ENCODE assay signal across 25 cellular contexts in the genomic region with DNA sequence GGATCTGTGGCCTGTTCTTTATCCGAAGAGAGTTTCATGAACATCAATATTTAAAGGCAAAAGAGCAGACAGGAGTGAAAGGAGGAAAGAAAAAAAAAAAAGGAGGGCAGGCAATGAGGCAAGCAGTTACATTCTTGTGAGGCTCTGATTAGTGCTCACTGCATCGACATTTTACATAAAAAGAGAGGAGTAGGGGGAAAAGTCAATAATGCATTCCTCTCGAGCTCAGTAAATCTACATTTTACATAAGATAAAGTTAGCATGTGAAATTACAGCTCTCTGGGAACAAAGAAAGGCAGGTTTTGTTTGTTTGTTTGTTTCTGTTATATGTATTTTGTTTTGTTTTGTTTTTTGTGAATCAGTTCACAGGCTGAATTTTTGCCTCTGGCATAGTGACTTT.
DNase-seq lines count a peak whose midpoint lies in the region; ATAC-seq, FAIRE-seq and TF ChIP-seq lines count a peak whose summit lies in the region.
"Had no signal": no experiment of that assay in that cellular context is flagged by ENCODE, and none has a peak within 500 bp of the region (broad histone marks: within the 10 kb centered on the region; RNA-seq: fewer than 3 reads in every experiment).

No MANE protein-coding gene starts in this region.

- no peak for FAIRE-seq in A549 (lab: Jason Lieb, UNC)
- FAIRE-seq: D721Med, GM12891 had no signal

- TF ChIP-seq EP300 in A549 (IDR thresholded peaks at IDR 0.05), result no peak

- H3K27me3 ChIP-seq in HUES6 (ENCODE audit: control insufficient read depth, insufficient read depth, low read length), result no peaks in the 10 kb centered on the region
- no peaks in the 10 kb centered on the region for H3K27me3 ChIP-seq in endodermal cell (ENCODE audit: control insufficient read depth, insufficient read depth, low read length, poor library complexity, severe bottlenecking)
- H3K27me3 ChIP-seq in neural progenitor cell, result no peaks in the 10 kb centered on the region
- H3K27me3 ChIP-seq: BLaER1 treated with 17β-estradiol and CSF1 and Interleukin-3, amounts not matched to agents 10 nM and 100 nM had no signal

- peak overlapping the region; percentile 92 for H2AFZ ChIP-seq in neural progenitor cell (replicated peaks)
- H2AFZ ChIP-seq: PC-9 had no signal

- TF ChIP-seq RAD21 in A549 (conservative IDR thresholded peaks at IDR 0.05 in 1 of 2, IDR thresholded peaks at IDR 0.05 in 1 of 2), result no peak

- DNase-seq in A549 (ENCODE audit: low read depth in 1 of 2, low spot score in 1 of 2), result no peak
- peak; percentile 13 for DNase-seq in endodermal cell
- no peak for DNase-seq in neural progenitor cell (ENCODE audit: low spot score)
- no peak for DNase-seq in SIG-M5 treated with dmso at 0.1 percent for 504 hours (lab: John Stamatoyannopoulos, UW; ENCODE audit: unreplicated experiment)
- no peak for DNase-seq in GOT3 (lab: John Stamatoyannopoulos, UW)
- no peak for DNase-seq in cardiac septum (ENCODE audit: low spot score)
- DNase-seq: CD8-positive, alpha-beta memory T cell; DMS79 treated with DMSO at 0.1 percent for 48 hours; GF-D8; H7; Karpas-422; MM.1S; NCI-H1092 treated with DMSO at 0.1 percent for 48 hours; NCI-H1694; NCI-H2107; NCI-H2227 treated with DMSO at 0.1 percent for 48 hours; NCI-H524; PC-9; Right ventricle myocardium superior; SK-N-SH had no signal

- H3K4me3 ChIP-seq in A549 (no peak overlapping the region), HUES6 (ENCODE audit: low read depth, low read length) (no peak overlapping the region), endodermal cell (ENCODE audit: low read length) (no peak overlapping the region), neural progenitor cell (no peak overlapping the region)
- H3K4me3 ChIP-seq: BLaER1 treated with 17β-estradiol and CSF1 and Interleukin-3, amounts not matched to agents 10 nM and 100 nM; PC-9 had no signal

- intact Hi-C loops in cardiac septum (cut with DNase I), result loop anchor here (10.0 kb wide), 2 partner anchors 141 to 271 kb away; a partner anchor contains a TSS

- H3K36me3 ChIP-seq in HUES6 (ENCODE audit: control insufficient read depth, insufficient read depth, low read length), result no peaks in the 10 kb centered on the region
- H3K36me3 ChIP-seq in endodermal cell (ENCODE audit: control insufficient read depth, insufficient read depth, low read length), result no peaks in the 10 kb centered on the region
- no peaks in the 10 kb centered on the region for H3K36me3 ChIP-seq in neural progenitor cell
- H3K36me3 ChIP-seq: BLaER1 treated with 17β-estradiol and CSF1 and Interleukin-3, amounts not matched to agents 10 nM and 100 nM had no signal

- H3K27ac ChIP-seq in A549 (peak overlapping the region; percentile 51 to 77), HUES6 (ENCODE audit: low read depth, low read length) (peak overlapping the region; percentile 52), endodermal cell (ENCODE audit: low read depth, low read length) (no peak overlapping the region), neural progenitor cell (peak overlapping the region; percentile 22)
- H3K27ac ChIP-seq: BLaER1 treated with 17β-estradiol and CSF1 and Interleukin-3, amounts not matched to agents 10 nM and 100 nM; PC-9 had no signal

- WGBS in A549 (ENCODE audit: missing lambda C conversion rate), result 47% methylated on average over 3 of the region's 3 CpGs
- WGBS in endodermal cell (ENCODE audit: insufficient coverage in 1 of 2, insufficient read length in 1 of 2), 2 experiments, result 23 to 86% methylated on average over 1 to 3 of the region's 3 CpGs

- H3K9ac ChIP-seq in HUES6 (ENCODE audit: low read length) (no peak overlapping the region), endodermal cell (ENCODE audit: extremely low read depth, low read length, poor library complexity, severe bottlenecking) (no peak overlapping the region), neural progenitor cell (no peak overlapping the region)
- H3K9ac ChIP-seq: BLaER1 treated with 17β-estradiol and CSF1 and Interleukin-3, amounts not matched to agents 10 nM and 100 nM; SK-N-SH had no signal

- H4K20me1 ChIP-seq in neural progenitor cell (ENCODE audit: low read depth), result no peaks in the 10 kb centered on the region
- H4K20me1 ChIP-seq: BLaER1 treated with 17β-estradiol and CSF1 and Interleukin-3, amounts not matched to agents 10 nM and 100 nM had no signal

- no peak for TF ChIP-seq POLR2A in A549 (IDR thresholded peaks at IDR 0.05; ENCODE audit: low read length)

- H3K4me3 Mint-ChIP-seq in endodermal cell (no peak overlapping the region), neural progenitor cell (no peak overlapping the region)
- H3K4me3 Mint-ChIP-seq: CD8-positive, alpha-beta memory T cell had no signal

- H3K9me3 Mint-ChIP-seq in endodermal cell, result no peaks in the 10 kb centered on the region
- no peaks in the 10 kb centered on the region for H3K9me3 Mint-ChIP-seq in neural progenitor cell
- H3K9me3 Mint-ChIP-seq: CD8-positive, alpha-beta memory T cell had no signal

- peaks cover 38% of the 10 kb centered on the region for H3F3A ChIP-seq in neural progenitor cell (ENCODE audit: low read depth)

- POLR2A ChIA-PET in A549 (lab: Yijun Ruan, JAX), result no interaction called here

- H3K4me1 ChIP-seq in A549, result peaks cover 58% of the 10 kb centered on the region
- H3K4me1 ChIP-seq in HUES6 (ENCODE audit: control insufficient read depth, insufficient read depth, low read length), result peaks cover 58% of the 10 kb centered on the region
- H3K4me1 ChIP-seq in endodermal cell (ENCODE audit: control insufficient read depth, insufficient read depth, low read length), result peaks cover 10% of the 10 kb centered on the region
- H3K4me1 ChIP-seq in neural progenitor cell, result peaks cover 53% of the 10 kb centered on the region
- H3K4me1 ChIP-seq: BLaER1 treated with 17β-estradiol and CSF1 and Interleukin-3, amounts not matched to agents 10 nM and 100 nM had no signal

- H3K4me2 ChIP-seq in A549 (peak overlapping the region; percentile 17; the same call in 1 of the 3 replicates), neural progenitor cell (peak overlapping the region; percentile 17)
- H3K4me2 ChIP-seq: BLaER1 treated with 17β-estradiol and CSF1 and Interleukin-3, amounts not matched to agents 10 nM and 100 nM; PC-9; SK-N-SH had no signal

- peaks cover 31% of the 10 kb centered on the region for H3K4me1 Mint-ChIP-seq in endodermal cell
- peaks cover 20% of the 10 kb centered on the region for H3K4me1 Mint-ChIP-seq in neural progenitor cell
- H3K4me1 Mint-ChIP-seq: CD8-positive, alpha-beta memory T cell had no signal

- no peaks in the 10 kb centered on the region for H3K27me3 Mint-ChIP-seq in endodermal cell (ENCODE audit: insufficient read depth)
- H3K27me3 Mint-ChIP-seq in neural progenitor cell (ENCODE audit: insufficient read depth, low read depth), result peaks cover 6% of the 10 kb centered on the region

- H3K27ac Mint-ChIP-seq in endodermal cell (peak overlapping the region; percentile 41), neural progenitor cell (peak overlapping the region; percentile 93)
- H3K27ac Mint-ChIP-seq: CD8-positive, alpha-beta memory T cell had no signal

- H3K79me2 ChIP-seq in neural progenitor cell (ENCODE audit: low read depth), result no peaks in the 10 kb centered on the region

- no peak for ATAC-seq in A549
- no peak for ATAC-seq in GM21576 (IDR thresholded peaks at IDR 0.05; ENCODE audit: unreplicated experiment)

- no peak for TF ChIP-seq CTCF in A549 (IDR thresholded peaks at IDR 0.05)
- no peak for TF ChIP-seq CTCF in endodermal cell (conservative IDR thresholded peaks at IDR 0.05)
- no peak for TF ChIP-seq CTCF in neural progenitor cell (IDR thresholded peaks at IDR 0.05)

- CTCF ChIA-PET in A549 (lab: Yijun Ruan, JAX), result no interaction called here

- H3K9me3 ChIP-seq in A549 (no peaks in the 10 kb centered on the region), HUES6 (ENCODE audit: control insufficient read depth, insufficient read depth, low read depth, low read length) (peaks cover 8% of the 10 kb centered on the region), endodermal cell (ENCODE audit: control insufficient read depth, low read length) (peaks cover 4% of the 10 kb centered on the region), neural progenitor cell (ENCODE audit: low read depth) (no peaks in the 10 kb centered on the region)
- H3K9me3 ChIP-seq: BLaER1 treated with 17β-estradiol and CSF1 and Interleukin-3, amounts not matched to agents 10 nM and 100 nM; SK-N-SH had no signal

- H3K36me3 Mint-ChIP-seq in endodermal cell (ENCODE audit: low read depth) (no peaks in the 10 kb centered on the region), neural progenitor cell (peaks cover under 1% of the 10 kb centered on the region)
- H3K36me3 Mint-ChIP-seq: CD8-positive, alpha-beta memory T cell had no signal

TF ChIP-seq in A549, 52 proteins besides CTCF, POLR2A, EP300 and RAD21 (continues in another document):
- TF ChIP-seq RFX5 (IDR thresholded peaks at IDR 0.05), result no peak
- TF ChIP-seq, protein P1, sequence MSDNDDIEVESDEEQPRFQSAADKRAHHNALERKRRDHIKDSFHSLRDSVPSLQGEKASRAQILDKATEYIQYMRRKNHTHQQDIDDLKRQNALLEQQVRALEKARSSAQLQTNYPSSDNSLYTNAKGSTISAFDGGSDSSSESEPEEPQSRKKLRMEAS (IDR thresholded peaks at IDR 0.05), result no peak
- no peak for TF ChIP-seq ZFP36 (IDR thresholded peaks at IDR 0.05; ENCODE audit: borderline replicate concordance, partially characterized antibody)
- no peak for TF ChIP-seq KDM5A (IDR thresholded peaks at IDR 0.05)
- TF ChIP-seq, protein P2, sequence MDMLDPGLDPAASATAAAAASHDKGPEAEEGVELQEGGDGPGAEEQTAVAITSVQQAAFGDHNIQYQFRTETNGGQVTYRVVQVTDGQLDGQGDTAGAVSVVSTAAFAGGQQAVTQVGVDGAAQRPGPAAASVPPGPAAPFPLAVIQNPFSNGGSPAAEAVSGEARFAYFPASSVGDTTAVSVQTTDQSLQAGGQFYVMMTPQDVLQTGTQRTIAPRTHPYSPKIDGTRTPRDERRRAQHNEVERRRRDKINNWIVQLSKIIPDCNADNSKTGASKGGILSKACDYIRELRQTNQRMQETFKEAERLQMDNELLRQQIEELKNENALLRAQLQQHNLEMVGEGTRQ (IDR thresholded peaks at IDR 0.05), result no peak
- no peak for TF ChIP-seq RNF2 (IDR thresholded peaks at IDR 0.05; ENCODE audit: borderline replicate concordance, low read depth)
- TF ChIP-seq, protein P3, sequence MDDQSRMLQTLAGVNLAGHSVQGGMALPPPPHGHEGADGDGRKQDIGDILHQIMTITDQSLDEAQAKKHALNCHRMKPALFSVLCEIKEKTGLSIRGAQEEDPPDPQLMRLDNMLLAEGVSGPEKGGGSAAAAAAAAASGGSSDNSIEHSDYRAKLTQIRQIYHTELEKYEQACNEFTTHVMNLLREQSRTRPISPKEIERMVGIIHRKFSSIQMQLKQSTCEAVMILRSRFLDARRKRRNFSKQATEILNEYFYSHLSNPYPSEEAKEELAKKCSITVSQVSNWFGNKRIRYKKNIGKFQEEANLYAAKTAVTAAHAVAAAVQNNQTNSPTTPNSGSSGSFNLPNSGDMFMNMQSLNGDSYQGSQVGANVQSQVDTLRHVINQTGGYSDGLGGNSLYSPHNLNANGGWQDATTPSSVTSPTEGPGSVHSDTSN (IDR thresholded peaks at IDR 0.05), result no peak
- TF ChIP-seq JUN (IDR thresholded peaks at IDR 0.05), result no peak
- no peak for TF ChIP-seq CHD2 (IDR thresholded peaks at IDR 0.05; ENCODE audit: low read length, partially characterized antibody)
- no peak for TF ChIP-seq MAFK (IDR thresholded peaks at IDR 0.05; ENCODE audit: partially characterized antibody)
- no peak for TF ChIP-seq ZNF302 (CRISPR knock-in tag; IDR thresholded peaks at IDR 0.05)
